ENCODE assay signal across 1 cellular context in the genomic region with DNA sequence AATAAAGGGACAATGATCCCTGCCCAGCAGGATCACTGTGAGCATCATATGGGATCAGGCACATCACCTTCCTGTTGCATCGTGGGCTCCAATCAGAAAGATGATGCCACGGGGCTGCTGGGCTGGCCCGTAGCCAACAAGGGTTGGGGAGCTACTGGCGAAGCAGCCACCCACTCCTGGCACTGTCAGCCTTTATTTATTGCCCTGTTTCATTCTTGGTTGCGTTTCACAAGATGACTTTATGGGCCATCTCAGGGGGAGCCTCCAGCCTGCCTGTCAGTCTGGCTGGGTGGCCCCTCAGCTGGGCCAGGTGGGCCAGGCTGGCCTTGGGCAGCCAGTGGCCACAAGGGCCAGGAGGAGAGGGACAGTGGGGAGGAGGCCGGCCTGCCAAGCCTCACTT.
TF ChIP-seq lines count a peak whose summit lies in the region.

No MANE protein-coding gene starts in this region.

TF ChIP-seq in HEK293, 187 proteins besides CTCF, POLR2A, EP300 and RAD21 (continued from another document):
- TF ChIP-seq, protein P1, sequence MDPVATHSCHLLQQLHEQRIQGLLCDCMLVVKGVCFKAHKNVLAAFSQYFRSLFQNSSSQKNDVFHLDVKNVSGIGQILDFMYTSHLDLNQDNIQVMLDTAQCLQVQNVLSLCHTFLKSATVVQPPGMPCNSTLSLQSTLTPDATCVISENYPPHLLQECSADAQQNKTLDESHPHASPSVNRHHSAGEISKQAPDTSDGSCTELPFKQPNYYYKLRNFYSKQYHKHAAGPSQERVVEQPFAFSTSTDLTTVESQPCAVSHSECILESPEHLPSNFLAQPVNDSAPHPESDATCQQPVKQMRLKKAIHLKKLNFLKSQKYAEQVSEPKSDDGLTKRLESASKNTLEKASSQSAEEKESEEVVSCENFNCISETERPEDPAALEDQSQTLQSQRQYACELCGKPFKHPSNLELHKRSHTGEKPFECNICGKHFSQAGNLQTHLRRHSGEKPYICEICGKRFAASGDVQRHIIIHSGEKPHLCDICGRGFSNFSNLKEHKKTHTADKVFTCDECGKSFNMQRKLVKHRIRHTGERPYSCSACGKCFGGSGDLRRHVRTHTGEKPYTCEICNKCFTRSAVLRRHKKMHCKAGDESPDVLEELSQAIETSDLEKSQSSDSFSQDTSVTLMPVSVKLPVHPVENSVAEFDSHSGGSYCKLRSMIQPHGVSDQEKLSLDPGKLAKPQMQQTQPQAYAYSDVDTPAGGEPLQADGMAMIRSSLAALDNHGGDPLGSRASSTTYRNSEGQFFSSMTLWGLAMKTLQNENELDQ (tag by site-specific recombination; IDR thresholded peaks at IDR 0.05; ENCODE audit: low read depth) = no peak
